In the genomic region with DNA sequence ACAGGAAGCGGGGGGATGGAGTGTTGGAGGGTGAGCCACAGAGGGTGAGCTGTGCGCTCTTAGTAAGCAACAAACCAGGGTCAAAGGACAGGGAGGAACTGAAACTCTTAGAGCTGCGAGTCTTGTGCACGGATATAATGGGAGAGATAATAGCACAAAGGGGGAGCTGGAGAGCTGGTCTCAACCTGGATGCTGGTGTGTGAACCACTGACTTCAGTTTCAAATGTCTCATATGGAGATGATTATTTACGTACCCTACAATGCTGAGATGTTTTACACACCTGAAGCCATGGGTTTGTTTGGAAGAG, we compare ENCODE assay signal across 9 cellular contexts. TPM values are rescaled to one million over a fixed set of nuclear protein-coding genes. Genes with fewer than 3 reads are reported as not detected.
A peak's percentile ranks its signal among the peaks of the same experiment; 100 is the strongest.
DNase-seq lines count a peak whose midpoint lies in the region; ATAC-seq and TF ChIP-seq lines count a peak whose summit lies in the region.
"Had no signal": no experiment of that assay in that cellular context is flagged by ENCODE, and none has a peak within 500 bp of the region (broad histone marks: within the 10 kb centered on the region; RNA-seq: fewer than 3 reads in every experiment).

No MANE protein-coding gene starts in this region.

- no peak overlapping the region for H2AK5ac ChIP-seq in trophoblast cell (ENCODE audit: low read length)

- H3K23ac ChIP-seq in trophoblast cell (ENCODE audit: low read length): no peak overlapping the region

- CTCF ChIA-PET in activated CD4-positive, alpha-beta memory T cell treated with anti-CD3 and anti-CD28 coated beads, Interleukin-2, amount 10 ng/mL, durations not matched to agents 7 days and 5 days (lab: Charles Lee): no interaction called here

- H4K12ac ChIP-seq in trophoblast cell (ENCODE audit: low read depth, low read length): no peak overlapping the region

- H3K4me2 ChIP-seq in GM23338 (no peak overlapping the region), Karpas-422 (ENCODE audit: low read depth, low read length, poor library complexity, severe bottlenecking) (no peak overlapping the region), trophoblast cell (ENCODE audit: low read length) (no peak overlapping the region)

- H3K27ac Mint-ChIP-seq in GM23338: 0 out of 2 replicates have a peak overlapping the region, but pooled peaks have one; percentile 44
- H3K27ac Mint-ChIP-seq in activated CD4-positive, alpha-beta memory T cell treated with anti-CD3 and anti-CD28 coated beads, Interleukin-2, amount 10 ng/mL, durations not matched to agents 7 days and 5 days: no peak overlapping the region

- H4K20me1 ChIP-seq in GM23338 (replicated peaks; ENCODE audit: insufficient read depth): no peaks in the 10 kb centered on the region
- no peaks in the 10 kb centered on the region for H4K20me1 ChIP-seq in Karpas-422 (ENCODE audit: insufficient read depth, low read depth, low read length)

- POLR2A ChIA-PET in activated CD4-positive, alpha-beta memory T cell treated with anti-CD3 and anti-CD28 coated beads, Interleukin-2, amount 10 ng/mL, durations not matched to agents 7 days and 5 days (lab: Charles Lee): interaction anchor here (1.2 kb wide), 1 partner anchor 37 kb away, joined by 3 read pairs; a partner anchor contains a TSS

- H3K18ac ChIP-seq in trophoblast cell (ENCODE audit: low read length): no peak overlapping the region

- WGBS in trophoblast cell (ENCODE audit: extremely low coverage, insufficient coverage, insufficient read length): no CpG with 5 or more reads among the region's 5 CpGs

- TF ChIP-seq CTCF in GM23338 (conservative IDR thresholded peaks at IDR 0.05; ENCODE audit: low read depth in 2 of 2) (peak in 1 of 2 experiments; percentile 30; a peak in 2 of 4 replicates), fibroblast of mammary gland (conservative IDR thresholded peaks at IDR 0.05; ENCODE audit: control insufficient read depth, insufficient read depth, low read depth, low read length) (peak; percentile 4)

- H3K4me1 ChIP-seq in GM23338 (ENCODE audit: insufficient read depth) (no peaks in the 10 kb centered on the region), Karpas-422 (ENCODE audit: low read length) (no peaks in the 10 kb centered on the region), trophoblast cell (ENCODE audit: control insufficient read depth in 1 of 2, insufficient read depth in 2 of 2, low read length in 2 of 2) (no peaks in the 10 kb centered on the region)

- H3K4ac ChIP-seq in trophoblast cell (ENCODE audit: low read depth, low read length): no peak overlapping the region

- no peak overlapping the region for H4K8ac ChIP-seq in trophoblast cell (ENCODE audit: low read depth, low read length)

- ATAC-seq in GM18499 (IDR thresholded peaks at IDR 0.05; ENCODE audit: insufficient read depth, unreplicated experiment): peak; percentile 100
- ATAC-seq in GM23338: peak; percentile 69

- H3K9ac ChIP-seq in Karpas-422 (ENCODE audit: low read length) (no peak overlapping the region), trophoblast cell (ENCODE audit: low read length) (no peak overlapping the region)

- H2BK5ac ChIP-seq in trophoblast cell (ENCODE audit: low read depth, low read length, poor library complexity): no peak overlapping the region

- H3K36me3 Mint-ChIP-seq in GM23338 (ENCODE audit: low read depth): no peaks in the 10 kb centered on the region
- H3K36me3 Mint-ChIP-seq in activated CD4-positive, alpha-beta memory T cell treated with anti-CD3 and anti-CD28 coated beads, Interleukin-2, amount 10 ng/mL, durations not matched to agents 7 days and 5 days (ENCODE audit: low read depth): no peaks in the 10 kb centered on the region

- peaks cover 3% of the 10 kb centered on the region for H3K27me3 Mint-ChIP-seq in GM23338 (ENCODE audit: insufficient read depth, low read depth, poor library complexity)
- peaks cover 3% of the 10 kb centered on the region for H3K27me3 Mint-ChIP-seq in activated CD4-positive, alpha-beta memory T cell treated with anti-CD3 and anti-CD28 coated beads, Interleukin-2, amount 10 ng/mL, durations not matched to agents 7 days and 5 days

- no peaks in the 10 kb centered on the region for H3K79me1 ChIP-seq in trophoblast cell (ENCODE audit: low read length)

- peaks cover 15% of the 10 kb centered on the region for H3K4me1 Mint-ChIP-seq in GM23338
- H3K4me1 Mint-ChIP-seq in activated CD4-positive, alpha-beta memory T cell treated with anti-CD3 and anti-CD28 coated beads, Interleukin-2, amount 10 ng/mL, durations not matched to agents 7 days and 5 days: no peaks in the 10 kb centered on the region

- no peaks in the 10 kb centered on the region for H3K79me2 ChIP-seq in GM23338 (replicated peaks; ENCODE audit: insufficient read depth)
- no peaks in the 10 kb centered on the region for H3K79me2 ChIP-seq in Karpas-422 (ENCODE audit: low read length)
- no peaks in the 10 kb centered on the region for H3K79me2 ChIP-seq in trophoblast cell (ENCODE audit: control insufficient read depth, insufficient read depth, low read length, poor library complexity)

- no peaks in the 10 kb centered on the region for H3K9me3 Mint-ChIP-seq in GM23338
- no peaks in the 10 kb centered on the region for H3K9me3 Mint-ChIP-seq in activated CD4-positive, alpha-beta memory T cell treated with anti-CD3 and anti-CD28 coated beads, Interleukin-2, amount 10 ng/mL, durations not matched to agents 7 days and 5 days

- H4K91ac ChIP-seq in trophoblast cell (ENCODE audit: low read depth, low read length): no peak overlapping the region

- no peaks in the 10 kb centered on the region for H3K9me2 ChIP-seq in GM23338 (ENCODE audit: insufficient read depth)
- H3K9me2 ChIP-seq in Karpas-422 (replicated peaks; ENCODE audit: insufficient read depth, low read length): no peaks in the 10 kb centered on the region

- H3K14ac ChIP-seq in trophoblast cell (ENCODE audit: low read length): no peak overlapping the region

- H3K27me3 ChIP-seq in GM23338 (ENCODE audit: insufficient read depth) (no peaks in the 10 kb centered on the region), Karpas-422 (ENCODE audit: low read length) (no peaks in the 10 kb centered on the region), trophoblast cell (ENCODE audit: insufficient read depth, low read length) (no peaks in the 10 kb centered on the region)

- no peak overlapping the region for H3K4me3 Mint-ChIP-seq in GM23338
- H3K4me3 Mint-ChIP-seq in activated CD4-positive, alpha-beta memory T cell treated with anti-CD3 and anti-CD28 coated beads, Interleukin-2, amount 10 ng/mL, durations not matched to agents 7 days and 5 days: no peak overlapping the region

- H2BK120ac ChIP-seq in trophoblast cell (ENCODE audit: insufficient read depth, low read length, poor library complexity): no peak overlapping the region

- H3K36me3 ChIP-seq in GM23338 (ENCODE audit: insufficient read depth) (no peaks in the 10 kb centered on the region), Karpas-422 (ENCODE audit: insufficient read depth, low read length) (no peaks in the 10 kb centered on the region), trophoblast cell (ENCODE audit: control insufficient read depth in 1 of 2, insufficient read depth in 2 of 2, low read length in 2 of 2) (no peaks in the 10 kb centered on the region)

- no peak overlapping the region for H2BK12ac ChIP-seq in trophoblast cell (ENCODE audit: low read length)

- H2AFZ ChIP-seq in GM23338 (no peak overlapping the region), Karpas-422 (ENCODE audit: low read length) (no peak overlapping the region), trophoblast cell (ENCODE audit: insufficient read depth, low read length, poor library complexity) (no peak overlapping the region)

- no peaks in the 10 kb centered on the region for H3F3A ChIP-seq in GM23338 (replicated peaks; ENCODE audit: low read depth)

- DNase-seq in GM23338 (ENCODE audit: low spot score): peak; percentile 35
- DNase-seq in Karpas-422: peak; percentile 81
- peak; percentile 13 for DNase-seq in fibroblast of mammary gland (ENCODE audit: low read depth)
- DNase-seq in SHP77 treated with DMSO at 0.1 percent for 48 hours (lab: John Stamatoyannopoulos, UW): no peak
- no peak for DNase-seq in activated CD4-positive, alpha-beta memory T cell treated with anti-CD3 and anti-CD28 coated beads, Interleukin-2, amount 10 ng/mL, durations not matched to agents 7 days and 5 days
- DNase-seq in trophoblast cell: no peak
- no peak for DNase-seq in activated naive CD4-positive, alpha-beta T cell (lab: John Stamatoyannopoulos, UW)

- no peak overlapping the region for H3K4me3 ChIP-seq in GM23338
- no peak overlapping the region for H3K4me3 ChIP-seq in Karpas-422 (ENCODE audit: low read length)
- H3K4me3 ChIP-seq in fibroblast of mammary gland (ENCODE audit: control insufficient read depth, low read depth, low read length): no peak overlapping the region
- no peak overlapping the region for H3K4me3 ChIP-seq in trophoblast cell (ENCODE audit: low read depth, low read length)

- H3K9me3 ChIP-seq in Karpas-422 (ENCODE audit: low read length): no peaks in the 10 kb centered on the region
- no peaks in the 10 kb centered on the region for H3K9me3 ChIP-seq in trophoblast cell (ENCODE audit: insufficient read depth, low read depth, low read length)

- no peak overlapping the region for H3K27ac ChIP-seq in GM23338 (ENCODE audit: low read depth)
- H3K27ac ChIP-seq in Karpas-422 (ENCODE audit: low read length): no peak overlapping the region
- H3K27ac ChIP-seq in trophoblast cell (ENCODE audit: low read depth, low read length): no peak overlapping the region
- H3K27ac ChIP-seq: epithelial cell of prostate had no signal

TF ChIP-seq in GM23338, 12 proteins besides CTCF, POLR2A, EP300 and RAD21 (continues in another document):
- TF ChIP-seq POLR2AphosphoS5 (IDR thresholded peaks at IDR 0.05; ENCODE audit: low read depth) (no peak), ZNF331 (CRISPR knock-in tag; IDR thresholded peaks at IDR 0.05; ENCODE audit: low read depth) (no peak)

RNA-seq across cellular contexts. Expression of a gene that starts 35.9 kb away (rescaled TPM):
- 1.5 TPM in 2 replicates for total RNA-seq in GM23338 (2014; rRNA removed; shearing (Covaris generic))
- 0.84 and 1.1 TPM in 2 replicates for polyA plus RNA-seq in GM23338 (2016; fragmentation: Nextera tagmentation; extraction: Ambion mirVana)
- 6.6 and 17.7 TPM in 2 replicates for total RNA-seq in Karpas-422 (2014; rRNA removed; shearing (Covaris generic); ENCODE audit: low replicate concordance)
- total RNA-seq in activated CD4-positive, alpha-beta memory T cell treated with anti-CD3 and anti-CD28 coated beads, Interleukin-2, amount 10 ng/mL, durations not matched to agents 7 days and 5 days: 10 to 100 TPM; 39.8 to 41.4 TPM
- polyA plus RNA-seq in trophoblast cell (2013): 2.7 and 3.5 TPM in 2 replicates

RNA-seq across cellular contexts. Expression of a gene that starts 37.5 kb away (rescaled TPM):
- total RNA-seq in GM23338 (2014; rRNA removed; shearing (Covaris generic)): 0.38 and 1.2 TPM in 2 replicates
- 0.23 TPM in 1 of 2 replicates, not detected in the other for polyA plus RNA-seq in GM23338 (2016; fragmentation: Nextera tagmentation; extraction: Ambion mirVana)
- total RNA-seq in Karpas-422 (2014; rRNA removed; shearing (Covaris generic); ENCODE audit: low replicate concordance): 4.7 and 5.7 TPM in 2 replicates
- total RNA-seq in activated CD4-positive, alpha-beta memory T cell treated with anti-CD3 and anti-CD28 coated beads, Interleukin-2, amount 10 ng/mL, durations not matched to agents 7 days and 5 days: 10 to 100 TPM; 18.2 to 19.0 TPM
- 1.2 and 1.4 TPM in 2 replicates for polyA plus RNA-seq in trophoblast cell (2013)

Comparison
In these comparisons a context has a peak if more than half of its experiments do, and no peak if none do; other contexts are left out.
1. DNase-seq: peak in GM23338 (single experiment), Karpas-422 (single experiment) and fibroblast of mammary gland (single experiment); none in SHP77 treated with DMSO at 0.1 percent for 48 hours (single experiment), activated CD4-positive, alpha-beta memory T cell treated with anti-CD3 and anti-CD28 coated beads, Interleukin-2, amount 10 ng/mL, durations not matched to agents 7 days and 5 days (single experiment), trophoblast cell (0 of 2) and activated naive CD4-positive, alpha-beta T cell (0 of 4).